In the genomic region with DNA sequence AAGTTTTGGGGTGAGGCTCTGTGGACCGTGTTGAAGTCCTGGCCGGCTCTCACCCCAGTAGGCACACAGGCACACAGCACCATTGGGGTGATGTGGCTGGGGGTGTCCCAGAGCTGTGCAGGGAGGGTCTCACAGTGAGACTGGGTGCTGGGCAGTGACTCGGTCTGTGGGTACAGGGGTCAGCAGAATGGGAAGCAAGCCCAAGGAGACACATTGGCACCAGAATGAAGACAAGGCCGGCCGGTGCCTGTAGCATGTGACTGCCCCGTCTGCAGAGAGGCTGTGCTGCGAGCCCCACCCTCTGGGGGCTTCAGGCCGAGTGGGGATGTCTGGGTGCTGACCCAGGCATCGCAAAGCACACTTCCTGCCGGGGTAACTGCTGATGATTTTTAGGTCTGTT, we compare ENCODE assay signal across 1 cellular context.
TF ChIP-seq lines count a peak whose summit lies in the region.

No MANE protein-coding gene starts in this region.

TF ChIP-seq in HepG2, 621 proteins besides CTCF, POLR2A, EP300 and RAD21:
- no peak for TF ChIP-seq PCBP2 (optimal IDR thresholded peaks at IDR 0.05; ENCODE audit: low read depth, low read length, poor library complexity, severe bottlenecking)
